14 cellular contexts compared by ENCODE assay signal in genomic region chr1:4974981-4975685, GRCh38.
A peak's percentile ranks its signal among the peaks of the same experiment; 100 is the strongest.
DNase-seq lines count a peak whose midpoint lies in the region; ATAC-seq and TF ChIP-seq lines count a peak whose summit lies in the region.
"Had no signal": no experiment of that assay in that cellular context is flagged by ENCODE, and none has a peak within 500 bp of the region (broad histone marks: within the 10 kb centered on the region; RNA-seq: fewer than 3 reads in every experiment).

No MANE protein-coding gene starts in this region.

- TF ChIP-seq CTCF in osteocyte (IDR thresholded peaks at IDR 0.05) = no peak

- H3K9me3 Mint-ChIP-seq in osteocyte (ENCODE audit: unreplicated experiment) = peaks cover 27% of the 10 kb centered on the region

- no peaks in the 10 kb centered on the region for H3K4me1 Mint-ChIP-seq in osteocyte (ENCODE audit: unreplicated experiment)
- H3K4me1 Mint-ChIP-seq: CD4-positive, CD25-positive, alpha-beta regulatory T cell; CD8-positive, alpha-beta memory T cell had no signal

- no peak overlapping the region for H3K27ac Mint-ChIP-seq in osteocyte (ENCODE audit: unreplicated experiment)
- H3K27ac Mint-ChIP-seq: CD4-positive, CD25-positive, alpha-beta regulatory T cell had no signal

- peak; percentile 38 for DNase-seq in activated effector memory CD4-positive, alpha-beta T cell treated with anti-CD3 and anti-CD28 coated beads, Interleukin-2, amount 50 U/mL, for 16 hours
- DNase-seq in activated effector memory CD4-positive, alpha-beta T cell treated with Interleukin-2 at 50 U/mL for 16 hours = no peak
- DNase-seq in ecto neural progenitor cell (ENCODE audit: low spot score) = peak; percentile 37
- peak; percentile 77 for DNase-seq in osteocyte (ENCODE audit: extremely low spot score, unreplicated experiment)
- DNase-seq in medulla oblongata (ENCODE audit: extremely low spot score) = no peak
- no peak for DNase-seq in COLO668 (lab: John Stamatoyannopoulos, UW; ENCODE audit: unreplicated experiment)
- DNase-seq: BE2C; C1 segment of cervical spinal cord; Caco-2; CD4-positive, CD25-positive, alpha-beta regulatory T cell; CD8-positive, alpha-beta memory T cell; GM23248; IMR-90 had no signal

- no peak overlapping the region for H3K4me3 Mint-ChIP-seq in osteocyte (ENCODE audit: unreplicated experiment)
- H3K4me3 Mint-ChIP-seq: CD8-positive, alpha-beta memory T cell had no signal

- no peak for ATAC-seq in HG02973 (IDR thresholded peaks at IDR 0.05; ENCODE audit: unreplicated experiment)

- H3K27me3 Mint-ChIP-seq in osteocyte (ENCODE audit: unreplicated experiment) = no peaks in the 10 kb centered on the region
- H3K27me3 Mint-ChIP-seq: CD4-positive, CD25-positive, alpha-beta regulatory T cell had no signal

- H3K36me3 Mint-ChIP-seq in osteocyte (ENCODE audit: unreplicated experiment) = peaks cover 2% of the 10 kb centered on the region
- H3K36me3 Mint-ChIP-seq: CD4-positive, CD25-positive, alpha-beta regulatory T cell; CD8-positive, alpha-beta memory T cell had no signal

Comparison
In these comparisons a context has a peak if more than half of its experiments do, and no peak if none do; other contexts are left out.
1. DNase-seq: peak in activated effector memory CD4-positive, alpha-beta T cell treated with anti-CD3 and anti-CD28 coated beads, Interleukin-2, amount 50 U/mL, for 16 hours (single experiment), ecto neural progenitor cell (single experiment) and osteocyte (single experiment); none in activated effector memory CD4-positive, alpha-beta T cell treated with Interleukin-2 at 50 U/mL for 16 hours (single experiment), medulla oblongata (single experiment) and COLO668 (single experiment).